Comparison of ENCODE assay signal across 8 cellular contexts in the genomic region with DNA sequence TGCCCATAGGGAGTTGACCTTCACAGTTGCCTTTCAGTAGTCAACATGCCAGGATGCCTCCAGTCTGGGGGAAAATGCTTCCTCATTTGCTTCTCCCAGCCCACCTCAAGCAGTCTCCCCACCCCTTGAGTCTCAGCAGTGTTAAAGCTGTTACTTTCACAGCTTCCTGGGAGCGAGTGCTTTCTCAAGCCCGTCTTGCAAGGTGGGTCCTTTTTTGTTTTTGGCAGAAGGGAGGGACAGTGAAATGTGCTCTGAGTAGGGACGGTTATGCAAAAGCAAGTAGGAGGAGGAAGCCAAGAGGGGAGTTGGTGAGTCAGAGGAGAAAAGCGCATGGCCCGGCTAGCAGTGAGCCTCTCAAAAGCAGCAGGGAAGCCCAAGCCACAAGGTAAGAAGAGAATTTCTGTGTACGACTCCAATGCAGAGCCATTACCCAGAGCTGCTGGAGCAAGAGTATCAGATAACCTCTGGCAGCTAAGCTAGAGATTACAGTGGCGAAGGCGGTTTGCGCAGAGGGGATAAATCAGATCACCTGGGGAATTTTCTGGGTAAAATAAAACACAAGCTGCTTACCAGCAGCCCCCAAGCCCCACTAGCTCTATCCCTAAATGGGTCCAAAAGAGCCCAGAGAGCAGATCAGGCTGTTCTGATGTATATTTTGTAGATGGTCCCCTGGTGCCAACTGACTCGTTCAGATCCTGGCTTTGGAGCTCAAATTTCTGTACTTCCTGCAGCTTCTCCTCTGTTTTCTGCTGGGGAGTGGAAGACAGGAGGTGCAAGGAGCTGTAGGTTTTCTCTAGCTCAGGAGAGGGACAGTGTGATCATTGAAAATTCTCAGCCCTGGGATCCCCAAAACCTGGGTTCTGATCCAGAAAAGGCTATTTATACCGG. TPM values are rescaled to one million over a fixed set of nuclear protein-coding genes. Genes with fewer than 3 reads are reported as not detected.
A peak's percentile ranks its signal among the peaks of the same experiment; 100 is the strongest.
DNase-seq lines count a peak whose midpoint lies in the region; ATAC-seq, FAIRE-seq and TF ChIP-seq lines count a peak whose summit lies in the region.

Gene CHST4 (plus strand): TSS at position 316 of the 888 bp plus-strand sequence. CDS start 10,252 bp downstream, outside the sequence.

- FAIRE-seq in small intestine (lab: Jason Lieb, UNC) = no peak

- H3K4me1 ChIP-seq in small intestine (ENCODE audit: control insufficient read depth in 2 of 2, insufficient read depth in 1 of 2, low read depth in 1 of 2, low read length in 1 of 2) = no peaks in the 10 kb centered on the region
- H3K4me1 ChIP-seq in CD8-positive, alpha-beta memory T cell (ENCODE audit: insufficient read depth, low read length) = no peaks in the 10 kb centered on the region

- H3K27me3 ChIP-seq in HL-60 (ENCODE audit: insufficient read depth, poor library complexity, severe bottlenecking) (no peaks in the 10 kb centered on the region), small intestine (ENCODE audit: control insufficient read depth in 2 of 2, insufficient read depth in 2 of 2, low read length in 2 of 2) (peaks cover 0 to 3% of the 10 kb centered on the region in 2 donors)
- no peaks in the 10 kb centered on the region for H3K27me3 ChIP-seq in CD8-positive, alpha-beta memory T cell (ENCODE audit: insufficient read depth, low read length, poor library complexity, severe bottlenecking)

- WGBS in small intestine, 3 donors = 21 to 47% (median 37%) methylated on average over 11 of the region's 11 CpGs

- CTCF ChIA-PET in CD8-positive, alpha-beta memory T cell (lab: Charles Lee) = interaction anchor here (1.2 kb wide), 1 partner anchor 85 kb away, joined by 4 read pairs; no protein-coding TSS in a partner anchor

- no peak for TF ChIP-seq CTCF in HL-60 (IDR thresholded peaks at IDR 0.05; ENCODE audit: insufficient read depth, low read length)

- no peak within 1 kb of the TSS for H3K4me3 Mint-ChIP-seq in effector memory CD8-positive, alpha-beta T cell
- no peak within 1 kb of the TSS for H3K4me3 Mint-ChIP-seq in CD8-positive, alpha-beta memory T cell

- peak; percentile 94 for ATAC-seq in SK-N-SH treated with all-trans-retinoic acid at 6 μM for 48 hours
- ATAC-seq in effector memory CD8-positive, alpha-beta T cell (replicated peaks) = no peak

- H3K27me3 Mint-ChIP-seq in effector memory CD8-positive, alpha-beta T cell = peaks cover 47 to 81% of the 10 kb centered on the region in 2 donors
- H3K27me3 Mint-ChIP-seq in CD8-positive, alpha-beta memory T cell = peaks cover 28 to 37% of the 10 kb centered on the region in 2 donors

- H3K4me1 Mint-ChIP-seq in effector memory CD8-positive, alpha-beta T cell (ENCODE audit: low read depth in 2 of 2) = no peaks in the 10 kb centered on the region
- no peaks in the 10 kb centered on the region for H3K4me1 Mint-ChIP-seq in CD8-positive, alpha-beta memory T cell

- H3K27ac ChIP-seq in HL-60 (replicated peaks) (no peak within 1 kb of the TSS), small intestine (ENCODE audit: low read depth in 1 of 2, low read length in 1 of 2) (no peak within 1 kb of the TSS)
- H3K27ac ChIP-seq in CD8-positive, alpha-beta memory T cell (ENCODE audit: low read depth, low read length) = no peak within 1 kb of the TSS

- no peaks in the 10 kb centered on the region for H3K9me3 ChIP-seq in small intestine (ENCODE audit: control insufficient read depth, low read depth)
- H3K9me3 ChIP-seq in CD8-positive, alpha-beta memory T cell (ENCODE audit: low read length) = no peaks in the 10 kb centered on the region

- H3K36me3 Mint-ChIP-seq in effector memory CD8-positive, alpha-beta T cell (ENCODE audit: insufficient read depth) = no peaks in the 10 kb centered on the region
- H3K36me3 Mint-ChIP-seq in CD8-positive, alpha-beta memory T cell = no peaks in the 10 kb centered on the region

- H3K9me3 Mint-ChIP-seq in effector memory CD8-positive, alpha-beta T cell = no peaks in the 10 kb centered on the region
- peaks cover 0 to 2% (median 0%) of the 10 kb centered on the region in 5 donors for H3K9me3 Mint-ChIP-seq in CD8-positive, alpha-beta memory T cell

- no peaks in the 10 kb centered on the region for H3K36me3 ChIP-seq in small intestine (ENCODE audit: control insufficient read depth in 2 of 2, insufficient read depth in 2 of 2, low read length in 2 of 2)
- H3K36me3 ChIP-seq in CD8-positive, alpha-beta memory T cell (ENCODE audit: insufficient read depth, low read length) = no peaks in the 10 kb centered on the region

- H3K4me3 ChIP-seq in HL-60 (replicated peaks; ENCODE audit: insufficient read depth, low read length) (no peak within 1 kb of the TSS), small intestine (ENCODE audit: low read depth in 1 of 2, low read length in 2 of 2) (no peak within 1 kb of the TSS)
- H3K4me3 ChIP-seq in CD8-positive, alpha-beta memory T cell (ENCODE audit: low read length) = no peak within 1 kb of the TSS

- H3K27ac Mint-ChIP-seq in effector memory CD8-positive, alpha-beta T cell = no peak within 1 kb of the TSS
- peak within 1 kb of the TSS in 3 of 8 donors; percentile 12 to 71 (median 44) for H3K27ac Mint-ChIP-seq in CD8-positive, alpha-beta memory T cell

- DNase-seq in AG08396 (ENCODE audit: low spot score) (peak; percentile 63), HL-60 (ENCODE audit: low read depth in 1 of 2, low spot score in 1 of 2) (peak; percentile 30 to 53), iPS-NIHi11 (ENCODE audit: low spot score) (peak; percentile 72), hippocampal formation (lab: John Stamatoyannopoulos, UW) (no peak), small intestine (no peak)
- no peak for DNase-seq in effector memory CD8-positive, alpha-beta T cell
- DNase-seq in CD8-positive, alpha-beta memory T cell = no peak

- POLR2A ChIA-PET in CD8-positive, alpha-beta memory T cell (lab: Charles Lee) = no interaction called here

TF ChIP-seq in SK-N-SH treated with all-trans-retinoic acid at 6 μM for 48 hours, 23 proteins besides CTCF, POLR2A, EP300 and RAD21 (continues in another document):
- TF ChIP-seq TCF4 (CRISPR knock-in tag; IDR thresholded peaks at IDR 0.05; ENCODE audit: borderline replicate concordance) (no peak), CSDC2 (CRISPR knock-in tag; IDR thresholded peaks at IDR 0.05) (no peak), OSR1 (CRISPR knock-in tag; IDR thresholded peaks at IDR 0.05) (no peak), CREB5 (CRISPR knock-in tag; IDR thresholded peaks at IDR 0.05; ENCODE audit: low read depth) (no peak), PPARA (CRISPR knock-in tag; IDR thresholded peaks at IDR 0.05; ENCODE audit: borderline replicate concordance) (no peak), ZC3H10 (CRISPR knock-in tag; IDR thresholded peaks at IDR 0.05) (no peak), TOX (CRISPR knock-in tag; IDR thresholded peaks at IDR 0.05; ENCODE audit: borderline replicate concordance) (no peak), ZNF70 (CRISPR knock-in tag; IDR thresholded peaks at IDR 0.05) (no peak), BACH2 (CRISPR knock-in tag; IDR thresholded peaks at IDR 0.05; ENCODE audit: borderline replicate concordance) (no peak), CSRNP3 (CRISPR knock-in tag; IDR thresholded peaks at IDR 0.05) (no peak), GLIS3 (CRISPR knock-in tag; IDR thresholded peaks at IDR 0.05) (no peak), ZFP30 (CRISPR knock-in tag; IDR thresholded peaks at IDR 0.05) (no peak)
- TF ChIP-seq, protein P1, sequence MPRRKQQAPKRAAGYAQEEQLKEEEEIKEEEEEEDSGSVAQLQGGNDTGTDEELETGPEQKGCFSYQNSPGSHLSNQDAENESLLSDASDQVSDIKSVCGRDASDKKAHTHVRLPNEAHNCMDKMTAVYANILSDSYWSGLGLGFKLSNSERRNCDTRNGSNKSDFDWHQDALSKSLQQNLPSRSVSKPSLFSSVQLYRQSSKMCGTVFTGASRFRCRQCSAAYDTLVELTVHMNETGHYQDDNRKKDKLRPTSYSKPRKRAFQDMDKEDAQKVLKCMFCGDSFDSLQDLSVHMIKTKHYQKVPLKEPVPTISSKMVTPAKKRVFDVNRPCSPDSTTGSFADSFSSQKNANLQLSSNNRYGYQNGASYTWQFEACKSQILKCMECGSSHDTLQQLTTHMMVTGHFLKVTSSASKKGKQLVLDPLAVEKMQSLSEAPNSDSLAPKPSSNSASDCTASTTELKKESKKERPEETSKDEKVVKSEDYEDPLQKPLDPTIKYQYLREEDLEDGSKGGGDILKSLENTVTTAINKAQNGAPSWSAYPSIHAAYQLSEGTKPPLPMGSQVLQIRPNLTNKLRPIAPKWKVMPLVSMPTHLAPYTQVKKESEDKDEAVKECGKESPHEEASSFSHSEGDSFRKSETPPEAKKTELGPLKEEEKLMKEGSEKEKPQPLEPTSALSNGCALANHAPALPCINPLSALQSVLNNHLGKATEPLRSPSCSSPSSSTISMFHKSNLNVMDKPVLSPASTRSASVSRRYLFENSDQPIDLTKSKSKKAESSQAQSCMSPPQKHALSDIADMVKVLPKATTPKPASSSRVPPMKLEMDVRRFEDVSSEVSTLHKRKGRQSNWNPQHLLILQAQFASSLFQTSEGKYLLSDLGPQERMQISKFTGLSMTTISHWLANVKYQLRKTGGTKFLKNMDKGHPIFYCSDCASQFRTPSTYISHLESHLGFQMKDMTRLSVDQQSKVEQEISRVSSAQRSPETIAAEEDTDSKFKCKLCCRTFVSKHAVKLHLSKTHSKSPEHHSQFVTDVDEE (CRISPR knock-in tag; IDR thresholded peaks at IDR 0.05) = no peak

RNA-seq across cellular contexts. Expression of gene CHST4, which starts in this region (rescaled TPM):
- under 1 TPM in 1 of 3 donors, not detected in 2; 0.06 TPM for polyA plus RNA-seq in small intestine
- total RNA-seq in CD8-positive, alpha-beta memory T cell = not detected
- polyA plus RNA-seq in CD8-positive, alpha-beta memory T cell = not detected

Comparison
In these comparisons a context has a peak if more than half of its experiments do, and no peak if none do; other contexts are left out.
1. DNase-seq: peak in AG08396 (single experiment), HL-60 (2 of 2) and iPS-NIHi11 (single experiment); none in hippocampal formation (0 of 2), effector memory CD8-positive, alpha-beta T cell (0 of 3), small intestine (single experiment) and CD8-positive, alpha-beta memory T cell (0 of 5).